In the genomic region with DNA sequence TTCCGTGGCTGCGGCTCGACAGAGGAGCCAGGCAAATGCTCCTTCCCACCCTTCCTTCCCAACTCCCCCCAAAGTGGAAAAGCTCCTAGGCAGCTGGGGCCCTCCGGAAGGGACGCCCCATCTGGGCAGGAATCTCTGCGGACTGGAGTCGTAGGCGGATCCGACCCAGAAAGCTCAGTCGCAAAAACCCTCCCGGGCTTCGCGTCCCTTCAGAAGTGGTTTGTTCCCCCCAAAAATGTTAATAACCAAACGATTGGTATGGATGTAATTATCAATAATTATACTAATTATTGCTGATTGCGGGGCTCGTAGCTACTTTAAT, we compare ENCODE assay signal across 9 cellular contexts. TPM values are rescaled to one million over a fixed set of nuclear protein-coding genes. Genes with fewer than 3 reads are reported as not detected.
DNase-seq lines count a peak whose midpoint lies in the region; ATAC-seq and TF ChIP-seq lines count a peak whose summit lies in the region.
"Had no signal": no experiment of that assay in that cellular context is flagged by ENCODE, and none has a peak within 500 bp of the region (broad histone marks: within the 10 kb centered on the region; RNA-seq: fewer than 3 reads in every experiment).

No MANE protein-coding gene starts in this region.

- H3K4me2 ChIP-seq in DND-41 (ENCODE audit: insufficient read depth, low read length) = no peak overlapping the region; the same call in 1 of the 2 replicates
- peak overlapping the region; percentile 86 for H3K4me2 ChIP-seq in OCI-LY1 (ENCODE audit: low read length)
- H3K4me2 ChIP-seq in trophoblast cell (ENCODE audit: low read length) = peak overlapping the region; percentile 59

- WGBS in esophagus, 2 donors = 5% methylated on average over 16 of the region's 16 CpGs
- WGBS in trophoblast cell (ENCODE audit: extremely low coverage, insufficient coverage, insufficient read length) = no CpG with 5 or more reads among the region's 16 CpGs

- H3K9ac ChIP-seq in DND-41 (ENCODE audit: low read depth, low read length) = peak overlapping the region; percentile 35
- peak overlapping the region; percentile 71 for H3K9ac ChIP-seq in OCI-LY1 (ENCODE audit: low read length)
- no peak overlapping the region for H3K9ac ChIP-seq in trophoblast cell (ENCODE audit: low read length)

- no peak for DNase-seq in DND-41
- no peak for DNase-seq in trophoblast cell
- no peak for DNase-seq in NCI-H226
- no peak for DNase-seq in SKM-1 treated with dmso at 0.1 percent for 144 hours (lab: John Stamatoyannopoulos, UW; ENCODE audit: unreplicated experiment)
- DNase-seq: NCI-H526 treated with DMSO at 0.1 percent for 48 hours had no signal

- no peak overlapping the region for H3K14ac ChIP-seq in trophoblast cell (ENCODE audit: low read length)

- no peaks in the 10 kb centered on the region for H3K9me2 ChIP-seq in OCI-LY1 (ENCODE audit: low read depth, low read length)

- no peak overlapping the region for H4K91ac ChIP-seq in trophoblast cell (ENCODE audit: low read depth, low read length)

- H3K27ac ChIP-seq in DND-41 (ENCODE audit: low read length) (peak overlapping the region; percentile 74), OCI-LY1 (ENCODE audit: low read depth, low read length, poor library complexity, severe bottlenecking) (peak overlapping the region; percentile 87), esophagus (ENCODE audit: low read depth in 2 of 2, low read length in 1 of 2) (no peak overlapping the region), trophoblast cell (ENCODE audit: low read depth, low read length) (no peak overlapping the region)

- H4K20me1 ChIP-seq in DND-41 (ENCODE audit: insufficient read depth, low read length) (no peaks in the 10 kb centered on the region), OCI-LY1 (ENCODE audit: insufficient read depth, low read length) (no peaks in the 10 kb centered on the region)

- H3K4me3 ChIP-seq in DND-41 (ENCODE audit: low read depth in 1 of 2, low read length in 2 of 2) (no peak overlapping the region), OCI-LY1 (ENCODE audit: low read depth, low read length, poor library complexity, severe bottlenecking) (peak overlapping the region; percentile 57), esophagus (ENCODE audit: low read depth in 1 of 2, low read length in 2 of 2) (peak overlapping the region; percentile 22 to 56), trophoblast cell (ENCODE audit: low read depth, low read length) (no peak overlapping the region)

- H2BK12ac ChIP-seq in trophoblast cell (ENCODE audit: low read length) = no peak overlapping the region

- no peak overlapping the region for H2AK5ac ChIP-seq in trophoblast cell (ENCODE audit: low read length)

- H3K23ac ChIP-seq in trophoblast cell (ENCODE audit: low read length) = no peak overlapping the region

- H3K4me1 ChIP-seq in DND-41 (ENCODE audit: insufficient read depth, low read length) (peaks cover 35% of the 10 kb centered on the region), OCI-LY1 (ENCODE audit: insufficient read depth, low read length, severe bottlenecking) (peaks cover 83% of the 10 kb centered on the region), esophagus (ENCODE audit: control insufficient read depth in 2 of 2, insufficient read depth in 2 of 2, low read length in 1 of 2) (peaks cover 15 to 20% of the 10 kb centered on the region in 2 donors), trophoblast cell (ENCODE audit: control insufficient read depth in 1 of 2, insufficient read depth in 2 of 2, low read length in 2 of 2) (peaks cover 10 to 22% of the 10 kb centered on the region in 2 experiments)

- H3K18ac ChIP-seq in trophoblast cell (ENCODE audit: low read length) = no peak overlapping the region

- TF ChIP-seq CTCF in DND-41 (IDR thresholded peaks at IDR 0.05; ENCODE audit: borderline replicate concordance, extremely low read depth, low read length, poor library complexity, severe bottlenecking) = no peak
- TF ChIP-seq CTCF in OCI-LY1 (IDR thresholded peaks at IDR 0.05; ENCODE audit: low read length) = no peak

- H4K8ac ChIP-seq in trophoblast cell (ENCODE audit: low read depth, low read length) = no peak overlapping the region

- no peaks in the 10 kb centered on the region for H3F3A ChIP-seq in OCI-LY1 (ENCODE audit: insufficient read depth, low read length)

- H3K36me3 ChIP-seq in DND-41 (ENCODE audit: insufficient read depth, low read length) (no peaks in the 10 kb centered on the region), OCI-LY1 (ENCODE audit: insufficient read depth, low read length) (peaks cover under 1% of the 10 kb centered on the region; the same call in 1 of the 2 replicates), esophagus (ENCODE audit: control insufficient read depth in 2 of 2, insufficient read depth in 2 of 2, low read length in 1 of 2) (no peaks in the 10 kb centered on the region), trophoblast cell (ENCODE audit: control insufficient read depth in 1 of 2, insufficient read depth in 2 of 2, low read length in 2 of 2) (no peaks in the 10 kb centered on the region)

- H3K9me3 ChIP-seq in DND-41 (ENCODE audit: insufficient read depth, low read length, severe bottlenecking) (no peaks in the 10 kb centered on the region), OCI-LY1 (ENCODE audit: low read length) (no peaks in the 10 kb centered on the region), esophagus (ENCODE audit: control insufficient read depth in 2 of 2, insufficient read depth in 1 of 2, low read depth in 1 of 2, low read length in 1 of 2) (no peaks in the 10 kb centered on the region), trophoblast cell (ENCODE audit: insufficient read depth, low read depth, low read length) (peaks cover 2% of the 10 kb centered on the region)

- H3K79me2 ChIP-seq in DND-41 (ENCODE audit: insufficient read depth, low read length) (no peaks in the 10 kb centered on the region), OCI-LY1 (ENCODE audit: insufficient read depth, low read length) (no peaks in the 10 kb centered on the region), trophoblast cell (ENCODE audit: control insufficient read depth, insufficient read depth, low read length, poor library complexity) (peaks cover 2% of the 10 kb centered on the region)

- H3K4ac ChIP-seq in trophoblast cell (ENCODE audit: low read depth, low read length) = no peak overlapping the region

- H3K79me1 ChIP-seq in trophoblast cell (ENCODE audit: low read length) = peaks cover 5% of the 10 kb centered on the region

- ATAC-seq in DND-41 (ENCODE audit: insufficient read depth, low read depth) = no peak
- no peak for ATAC-seq in HG02885 (IDR thresholded peaks at IDR 0.05; ENCODE audit: poor library complexity, unreplicated experiment)
- ATAC-seq in GM21619 (IDR thresholded peaks at IDR 0.05; ENCODE audit: unreplicated experiment) = no peak

- H2BK120ac ChIP-seq in trophoblast cell (ENCODE audit: insufficient read depth, low read length, poor library complexity) = no peak overlapping the region

- H2AFZ ChIP-seq in DND-41 (ENCODE audit: low read depth, low read length) = no peak overlapping the region
- peak overlapping the region; percentile 54 for H2AFZ ChIP-seq in OCI-LY1 (ENCODE audit: low read length)
- no peak overlapping the region for H2AFZ ChIP-seq in trophoblast cell (ENCODE audit: insufficient read depth, low read length, poor library complexity)

- H3K27me3 ChIP-seq in DND-41 (ENCODE audit: insufficient read depth, low read length, poor library complexity) (no peaks in the 10 kb centered on the region), OCI-LY1 (ENCODE audit: insufficient read depth, low read length) (no peaks in the 10 kb centered on the region), esophagus (ENCODE audit: control insufficient read depth in 1 of 2, insufficient read depth in 2 of 2, low read length in 2 of 2) (peaks cover 5 to 14% of the 10 kb centered on the region in 2 donors), trophoblast cell (ENCODE audit: insufficient read depth, low read length) (peaks cover 43% of the 10 kb centered on the region)

- H2BK5ac ChIP-seq in trophoblast cell (ENCODE audit: low read depth, low read length, poor library complexity) = no peak overlapping the region

- no peak overlapping the region for H4K12ac ChIP-seq in trophoblast cell (ENCODE audit: low read depth, low read length)

RNA-seq across cellular contexts. Expression of a gene that starts 3.8 kb away (rescaled TPM):
- polyA plus RNA-seq in esophagus = not detected
- polyA plus RNA-seq in trophoblast cell (2013) = not detected in 2 replicates

RNA-seq across cellular contexts. Expression of a gene that starts 10.8 kb away (rescaled TPM):
- polyA plus RNA-seq in esophagus = under 1 TPM; 0.12 to 0.16 TPM
- 0.11 TPM in 2 replicates for polyA plus RNA-seq in trophoblast cell (2013)

Comparison
In these comparisons a context has a peak if more than half of its experiments do, and no peak if none do; other contexts are left out.
1. H3K27ac ChIP-seq: peak in DND-41 (single experiment) and OCI-LY1 (single experiment); none in esophagus (0 of 2) and trophoblast cell (single experiment).
2. H3K4me3 ChIP-seq: peak in OCI-LY1 (single experiment) and esophagus (2 of 2); none in DND-41 (0 of 2) and trophoblast cell (single experiment).